In the genomic region with DNA sequence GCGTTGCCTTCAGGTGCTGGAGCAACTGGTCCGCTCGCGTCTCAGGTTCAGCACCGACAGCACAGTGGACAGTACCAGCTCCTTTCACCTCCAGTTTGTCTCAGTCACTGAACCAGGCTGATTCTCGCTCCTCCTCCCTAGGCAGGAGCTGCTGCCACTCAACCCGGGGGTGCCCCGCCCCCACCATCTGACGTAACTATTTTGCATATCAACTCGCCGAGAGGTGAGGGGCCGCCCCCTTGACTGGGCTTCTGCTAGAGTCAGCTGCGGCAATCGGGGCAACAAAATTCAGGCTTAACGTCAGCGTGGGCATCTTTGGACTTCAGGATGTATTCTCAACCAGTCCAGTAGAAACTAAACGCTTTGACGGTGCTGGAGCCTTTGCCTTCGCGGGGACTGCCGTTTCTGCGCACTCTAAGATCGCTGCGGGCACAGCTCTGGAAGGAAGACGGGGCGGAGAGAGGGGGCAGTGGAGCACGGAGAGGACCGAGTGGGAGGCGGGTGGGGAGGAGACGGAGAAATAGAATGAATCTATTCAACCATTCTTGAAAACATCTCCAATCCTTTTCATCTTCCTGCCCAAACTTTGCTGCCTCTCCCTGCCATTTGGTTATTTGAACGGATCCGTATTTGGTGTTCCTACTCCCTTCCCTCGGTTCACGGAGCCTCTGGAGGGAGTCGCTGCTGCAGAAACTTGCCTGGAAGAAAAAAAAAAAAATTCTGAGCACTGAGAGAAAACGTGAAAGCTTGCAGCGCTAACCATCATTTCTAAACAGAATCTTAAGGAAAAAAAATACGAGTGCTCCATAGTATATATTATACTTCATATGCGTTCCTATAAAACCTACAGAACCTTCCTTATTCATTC, we compare ENCODE assay signal across 8 cellular contexts.
DNase-seq lines count a peak whose midpoint lies in the region; ATAC-seq lines count a peak whose summit lies in the region.

FSTL5 (minus strand) TSS at position 109 of the 868 bp plus-strand sequence. CDS start 52,604 bp downstream, outside the sequence.

- ATAC-seq in GM18907 (IDR thresholded peaks at IDR 0.05; ENCODE audit: unreplicated experiment): peak; percentile 93
- peak; percentile 73 for ATAC-seq in HG03097 (IDR thresholded peaks at IDR 0.05; ENCODE audit: low FRiP score, unreplicated experiment)

- DNase-seq in Ammon's horn (ENCODE audit: low spot score): peak; percentile 86
- DNase-seq in OCI-M1 (lab: John Stamatoyannopoulos, UW): peak; percentile 73
- peak in 55 of 56 donors; percentile 13 to 87 (median 66) for DNase-seq in amygdala (lab: John Stamatoyannopoulos, UW)
- DNase-seq in hippocampal formation (lab: John Stamatoyannopoulos, UW): peak; percentile 43 to 56
- DNase-seq in putamen (ENCODE audit: low spot score): peak; percentile 81
- no peak for DNase-seq in NCI-H446 treated with DMSO at 0.1 percent for 48 hours (lab: John Stamatoyannopoulos, UW)
